Comparison of ENCODE assay signal across 10 cellular contexts in the genomic region with DNA sequence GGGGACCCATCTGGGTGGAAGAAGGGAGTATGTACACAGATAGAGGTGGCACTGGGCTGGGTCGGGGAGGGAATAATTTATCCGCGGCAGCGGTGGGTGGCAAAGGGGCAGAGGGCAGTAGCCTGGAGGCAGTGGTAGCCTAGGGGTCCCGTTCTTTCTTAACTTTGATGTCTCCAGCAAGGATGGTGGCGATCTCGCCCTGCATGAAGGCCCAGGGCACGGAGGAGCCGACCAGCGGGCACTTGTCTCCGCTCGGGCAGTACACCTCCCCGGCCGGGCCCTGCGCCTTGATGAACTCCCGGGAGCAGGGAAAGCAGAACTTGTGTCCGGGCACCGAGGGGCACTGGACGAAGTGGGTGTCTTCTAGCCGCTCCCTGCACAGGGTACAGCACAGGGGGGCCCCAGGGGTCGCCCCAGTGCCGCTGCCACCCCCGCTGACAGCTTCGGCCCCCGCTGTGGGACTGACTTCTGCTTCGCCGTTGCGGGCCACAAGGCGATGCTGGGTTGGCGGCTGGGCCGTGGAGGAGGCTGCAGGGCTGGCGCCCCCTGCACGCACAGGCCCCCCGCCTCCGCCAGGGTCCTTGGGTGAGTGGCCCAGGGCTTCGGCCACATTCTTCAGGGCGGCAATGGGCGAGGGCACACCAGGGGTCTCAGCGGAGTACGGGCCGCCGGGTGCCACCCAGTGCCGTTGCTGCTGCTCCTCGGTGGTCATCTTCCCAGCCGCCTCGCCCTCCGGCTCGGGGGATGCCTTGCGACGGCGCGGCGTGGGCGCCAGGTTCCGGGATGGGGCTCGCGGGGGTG. TPM values are rescaled to one million over a fixed set of nuclear protein-coding genes. Genes with fewer than 3 reads are reported as not detected.
DNase-seq lines count a peak whose midpoint lies in the region; ATAC-seq and TF ChIP-seq lines count a peak whose summit lies in the region.
"Had no signal": no experiment of that assay in that cellular context is flagged by ENCODE, and none has a peak within 500 bp of the region (broad histone marks: within the 10 kb centered on the region; RNA-seq: fewer than 3 reads in every experiment).

No MANE protein-coding gene starts in this region.

- CTCF ChIA-PET in Panc1 (lab: Charles Lee) = interaction anchor here (0.6 kb wide), 1 partner anchor 67 kb away, joined by 4 read pairs; no protein-coding TSS in a partner anchor

- peaks cover 28% of the 10 kb centered on the region for H3K36me3 ChIP-seq in DND-41 (ENCODE audit: insufficient read depth, low read length)
- no peaks in the 10 kb centered on the region for H3K36me3 ChIP-seq in Panc1 (ENCODE audit: control insufficient read depth, insufficient read depth, low read length)
- peaks cover 0 to 17% of the 10 kb centered on the region in 2 donors for H3K36me3 ChIP-seq in psoas muscle (ENCODE audit: insufficient read depth in 1 of 2, low read depth in 1 of 2)
- peaks cover 0 to 12% (median 0%) of the 10 kb centered on the region in 3 donors for H3K36me3 ChIP-seq in esophagus squamous epithelium

- no peak for TF ChIP-seq POLR2A in esophagus squamous epithelium (IDR thresholded peaks at IDR 0.05)

- H3K4me1 ChIP-seq in DND-41 (ENCODE audit: insufficient read depth, low read length) (peaks cover 37% of the 10 kb centered on the region), Panc1 (ENCODE audit: control insufficient read depth, insufficient read depth, low read length) (peaks cover 9% of the 10 kb centered on the region), psoas muscle (peaks cover 29% of the 10 kb centered on the region), esophagus squamous epithelium (peaks cover 27 to 58% (median 35%) of the 10 kb centered on the region in 3 donors)

- in situ Hi-C loops in Panc1 (cut with HindIII; ENCODE audit: low pct_unique_long_range_greater_than_20kb, low sequenced_read_pairs) = no loop called here

- ATAC-seq in DND-41 (ENCODE audit: insufficient read depth, low read depth) (no peak), Panc1 (no peak), psoas muscle (no peak), left lobe of liver (no peak)

- POLR2A ChIA-PET in Panc1 (lab: Charles Lee) = no interaction called here

- H4K20me1 ChIP-seq in DND-41 (ENCODE audit: insufficient read depth, low read length) = peaks cover 44% of the 10 kb centered on the region

- intact Hi-C loops in Panc1 (cut with micrococcal nuclease; ENCODE audit: unreplicated experiment) = no loop called here
- intact Hi-C loops in psoas muscle (cut with DNase I) = loop anchor here in 1 of 2 donors (1.0 to 2.0 kb wide), 2 partner anchors 19 to 67 kb away; a partner anchor contains a TSS
- intact Hi-C loops in esophagus squamous epithelium (cut with DNase I) = no loop called here

- WGBS in psoas muscle, 3 donors = 85 to 89% (median 87%) methylated on average over 50 to 57 of the region's 57 CpGs
- WGBS in esophagus squamous epithelium, 2 donors = 77 to 84% methylated on average over 13 to 15 of the region's 57 CpGs

- DNase-seq in DND-41 (no peak), Panc1 (ENCODE audit: low read depth, low spot score) (no peak), epithelial cell of esophagus (ENCODE audit: low read depth) (no peak), psoas muscle (no peak), NCI-H2196 (lab: John Stamatoyannopoulos, UW; ENCODE audit: unreplicated experiment) (no peak), esophagus squamous epithelium (lab: John Stamatoyannopoulos, UW) (no peak), left lobe of liver (ENCODE audit: low spot score) (no peak)
- DNase-seq in activated CD4-positive, alpha-beta T cell treated with anti-CD3 and anti-CD28 coated beads, Interleukin-2, amount 50 U/mL, for 1 hour = no peak

- peaks cover 31% of the 10 kb centered on the region for H3K79me2 ChIP-seq in DND-41 (ENCODE audit: insufficient read depth, low read length)

- H3K27ac ChIP-seq in DND-41 (ENCODE audit: low read length) (no peak overlapping the region), Panc1 (ENCODE audit: low read length) (peak overlapping the region; percentile 57), psoas muscle (peak overlapping the region; percentile 86), esophagus squamous epithelium (peak overlapping the region in 1 of 4 donors; percentile 67)

- peak overlapping the region; percentile 99 for H3K4me2 ChIP-seq in DND-41 (ENCODE audit: insufficient read depth, low read length)

- H3K9me3 ChIP-seq in DND-41 (ENCODE audit: insufficient read depth, low read length, severe bottlenecking) (no peaks in the 10 kb centered on the region), Panc1 (ENCODE audit: control insufficient read depth, insufficient read depth, low read depth, low read length) (no peaks in the 10 kb centered on the region), psoas muscle (no peaks in the 10 kb centered on the region), esophagus squamous epithelium (no peaks in the 10 kb centered on the region)

- peak overlapping the region; percentile 82 for H3K9ac ChIP-seq in DND-41 (ENCODE audit: low read depth, low read length)

- H3K4me3 ChIP-seq in DND-41 (ENCODE audit: low read depth in 1 of 2, low read length in 2 of 2) (peak overlapping the region in 1 of 2 experiments; percentile 78; a peak in 2 of 4 replicates), Panc1 (ENCODE audit: low read depth in 2 of 2, low read length in 2 of 2) (peak overlapping the region; percentile 51 to 69), epithelial cell of esophagus (ENCODE audit: low read length) (peak overlapping the region; percentile 17), psoas muscle (peak overlapping the region; percentile 87), esophagus squamous epithelium (peak overlapping the region in 2 of 4 donors; percentile 71 to 79)

- H3K27me3 ChIP-seq in DND-41 (ENCODE audit: insufficient read depth, low read length, poor library complexity) = no peaks in the 10 kb centered on the region
- no peaks in the 10 kb centered on the region for H3K27me3 ChIP-seq in Panc1 (ENCODE audit: control insufficient read depth, insufficient read depth, low read length)
- H3K27me3 ChIP-seq in psoas muscle (ENCODE audit: insufficient read depth in 3 of 3, low read length in 2 of 3) = no peaks in the 10 kb centered on the region
- no peaks in the 10 kb centered on the region for H3K27me3 ChIP-seq in esophagus squamous epithelium

- no peak for TF ChIP-seq CTCF in DND-41 (IDR thresholded peaks at IDR 0.05; ENCODE audit: borderline replicate concordance, extremely low read depth, low read length, poor library complexity, severe bottlenecking)
- TF ChIP-seq CTCF in Panc1 (IDR thresholded peaks at IDR 0.05) = no peak
- TF ChIP-seq CTCF in epithelial cell of esophagus (IDR thresholded peaks at IDR 0.05; ENCODE audit: insufficient read depth, low read depth, low read length, missing control alignments) = no peak
- TF ChIP-seq CTCF in psoas muscle (IDR thresholded peaks at IDR 0.05) = no peak
- no peak for TF ChIP-seq CTCF in esophagus squamous epithelium (IDR thresholded peaks at IDR 0.05)

- BruUV-seq in Panc1 (replicated peaks; lab: Mats Ljungman, UMichigan) = no TSS peak

- no peak overlapping the region for H2AFZ ChIP-seq in DND-41 (ENCODE audit: low read depth, low read length)

RNA-seq across cellular contexts. Expression of a gene that starts 1.9 kb away (rescaled TPM):
- total RNA-seq in Panc1 (2021; ENCODE audit: unreplicated experiment) (21.9 TPM), psoas muscle (10 to 100 TPM; 16.2 to 25.4 (median 21.1) TPM), esophagus squamous epithelium (10 to 100 TPM; 14.6 to 22.4 (median 20.0) TPM), left lobe of liver (19.5 TPM)
- polyA plus RNA-seq in Panc1 (2012; ENCODE audit: insufficient read length) = 22.4 TPM
- polyA plus RNA-seq in psoas muscle = 10 to 100 TPM; 12.6 to 17.6 (median 14.2) TPM

RNA-seq across cellular contexts. Expression of a gene that starts 18.3 kb away (rescaled TPM):
- 11.1 TPM for total RNA-seq in Panc1 (2021; ENCODE audit: unreplicated experiment)
- 11.6 TPM for polyA plus RNA-seq in Panc1 (2012; ENCODE audit: insufficient read length)
- total RNA-seq in psoas muscle = 10 to 100 TPM; 11.3 to 14.8 (median 13.1) TPM
- 10 to 100 TPM; 10.6 to 20.7 (median 11.0) TPM for polyA plus RNA-seq in psoas muscle
- 1 to 10 TPM; 2.3 to 5.7 (median 4.2) TPM for total RNA-seq in esophagus squamous epithelium
- total RNA-seq in left lobe of liver = 5.0 TPM

RNA-seq across cellular contexts. Expression of a gene that starts 20.0 kb away (rescaled TPM):
- total RNA-seq in Panc1 (2021; ENCODE audit: unreplicated experiment) = 0.26 TPM
- 0.22 TPM for polyA plus RNA-seq in Panc1 (2012; ENCODE audit: insufficient read length)
- not detected for total RNA-seq in psoas muscle
- polyA plus RNA-seq in psoas muscle = under 1 TPM; 0.05 to 0.35 (median 0.23) TPM
- under 1 TPM in 1 of 4 donors, not detected in 3; 0.18 TPM for total RNA-seq in esophagus squamous epithelium
- total RNA-seq in left lobe of liver = 31.6 TPM
- total RNA-seq: fibroblast of lung, SK-MEL-5 had no signal
- polyA plus RNA-seq: fibroblast of lung had no signal

RNA-seq across cellular contexts. Expression of a gene that starts 21.1 kb away (rescaled TPM):
- total RNA-seq in Panc1 (2021; ENCODE audit: unreplicated experiment) = 47.7 TPM
- polyA plus RNA-seq in Panc1 (2012; ENCODE audit: insufficient read length) = 46.6 TPM
- total RNA-seq in psoas muscle = 10 to 100 TPM; 47.6 to 80.3 (median 56.8) TPM
- 10 to 100 TPM; 27.6 to 37.3 (median 36.6) TPM for polyA plus RNA-seq in psoas muscle
- total RNA-seq in esophagus squamous epithelium = 10 to 100 TPM; 28.4 to 36.6 (median 31.6) TPM
- total RNA-seq in left lobe of liver = 45.9 TPM

RNA-seq across cellular contexts. Expression of a gene that starts 30.5 kb away (rescaled TPM):
- not detected for total RNA-seq in Panc1 (2021; ENCODE audit: unreplicated experiment)
- not detected for polyA plus RNA-seq in Panc1 (2012; ENCODE audit: insufficient read length)
- not detected for total RNA-seq in psoas muscle
- not detected for polyA plus RNA-seq in psoas muscle
- not detected for total RNA-seq in esophagus squamous epithelium
- not detected for total RNA-seq in left lobe of liver
- total RNA-seq: fibroblast of lung, SK-MEL-5 had no signal
- polyA plus RNA-seq: fibroblast of lung had no signal

Comparison
In these comparisons a context has a peak if more than half of its experiments do, and no peak if none do; other contexts are left out.
1. RNA of a gene that starts 20.0 kb away (total RNA-seq): 31.6 TPM in left lobe of liver (single experiment); 0.26 TPM in Panc1 (single experiment), not detected in psoas muscle and 0.18 TPM in esophagus squamous epithelium; every median in the first group is over 10 times any median in the second.